Comparison of ENCODE assay signal across 1 cellular context in the genomic region with DNA sequence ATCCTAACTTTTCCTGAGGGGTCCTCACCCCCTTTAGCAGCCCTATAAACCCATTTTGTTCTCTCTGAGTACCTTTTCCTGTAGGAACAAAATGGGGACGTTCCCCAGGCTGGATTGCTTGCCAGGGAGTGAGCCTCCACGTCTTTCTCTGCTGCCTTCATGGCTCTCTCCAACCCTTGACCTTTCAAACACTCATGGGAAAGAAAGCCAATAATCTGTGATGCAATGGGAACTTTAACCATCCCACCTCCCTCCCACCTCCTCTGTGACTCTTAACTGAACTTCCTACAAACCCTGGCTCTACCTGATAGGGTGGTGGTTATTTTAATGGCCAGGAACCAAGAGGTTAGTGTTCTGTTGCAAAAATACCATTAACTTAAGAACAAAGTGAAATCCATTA.
TF ChIP-seq lines count a peak whose summit lies in the region.

No MANE protein-coding gene starts in this region.

TF ChIP-seq in HepG2, 621 proteins besides CTCF, POLR2A, EP300 and RAD21 (continued from another document and continues in another):
- TF ChIP-seq FOSL1 (CRISPR knock-in tag; IDR thresholded peaks at IDR 0.05; ENCODE audit: borderline replicate concordance) (no peak), ZNF484 (CRISPR knock-in tag; IDR thresholded peaks at IDR 0.05; ENCODE audit: borderline replicate concordance, low read depth) (no peak), KDM6A (CRISPR knock-in tag; IDR thresholded peaks at IDR 0.05; ENCODE audit: low read depth) (0 out of 2 replicates have a peak, but pooled peaks have one; percentile 32), TRIM24 (CRISPR knock-in tag; IDR thresholded peaks at IDR 0.05) (no peak), CBX1 (IDR thresholded peaks at IDR 0.05; ENCODE audit: low read depth) (no peak), ZSCAN9 (CRISPR knock-in tag; IDR thresholded peaks at IDR 0.05; ENCODE audit: borderline replicate concordance) (no peak), GTF3A (CRISPR knock-in tag; conservative IDR thresholded peaks at IDR 0.05) (no peak), ZFP36 (IDR thresholded peaks at IDR 0.05; ENCODE audit: borderline replicate concordance, low read depth, low read length, partially characterized antibody) (no peak), ZNF572 (CRISPR knock-in tag; IDR thresholded peaks at IDR 0.05) (no peak), TBX2 (CRISPR knock-in tag; IDR thresholded peaks at IDR 0.05; ENCODE audit: borderline replicate concordance) (peak; percentile 53), ZNF768 (CRISPR knock-in tag; IDR thresholded peaks at IDR 0.05) (no peak), FLYWCH1 (CRISPR knock-in tag; IDR thresholded peaks at IDR 0.05) (no peak), ZNF777 (CRISPR knock-in tag; IDR thresholded peaks at IDR 0.05) (no peak), ZC3H4 (CRISPR knock-in tag; IDR thresholded peaks at IDR 0.05; ENCODE audit: borderline replicate concordance) (no peak), KDM4B (CRISPR knock-in tag; IDR thresholded peaks at IDR 0.05) (no peak), GLI4 (CRISPR knock-in tag; IDR thresholded peaks at IDR 0.05; ENCODE audit: borderline replicate concordance) (no peak), ZFY (CRISPR knock-in tag; IDR thresholded peaks at IDR 0.05) (no peak), MTA1 (CRISPR knock-in tag; IDR thresholded peaks at IDR 0.05; ENCODE audit: borderline replicate concordance) (no peak), STAT5B (CRISPR knock-in tag; IDR thresholded peaks at IDR 0.05) (no peak), KMT2B (CRISPR knock-in tag; IDR thresholded peaks at IDR 0.05) (no peak), SETDB1 (CRISPR knock-in tag; IDR thresholded peaks at IDR 0.05; ENCODE audit: borderline replicate concordance) (no peak), TAF15 (IDR thresholded peaks at IDR 0.05; ENCODE audit: low read depth, low read length, poor library complexity, severe bottlenecking) (no peak), PRPF4 (IDR thresholded peaks at IDR 0.05; ENCODE audit: low read depth, low read length, poor library complexity, severe bottlenecking) (no peak), TBX3 (IDR thresholded peaks at IDR 0.05; ENCODE audit: borderline replicate concordance) (no peak), ZBTB8A (CRISPR knock-in tag; IDR thresholded peaks at IDR 0.05; ENCODE audit: borderline replicate concordance, low read depth) (no peak), ZFYVE20 (CRISPR knock-in tag; IDR thresholded peaks at IDR 0.05; ENCODE audit: borderline replicate concordance, low read depth) (no peak), FOXP1 (IDR thresholded peaks at IDR 0.05) (no peak), FOXP1 (CRISPR knock-in tag; IDR thresholded peaks at IDR 0.05) (no peak), SP2 (CRISPR knock-in tag; IDR thresholded peaks at IDR 0.05) (no peak), SYNCRIP (IDR thresholded peaks at IDR 0.05; ENCODE audit: insufficient read depth, low read depth, low read length) (no peak), ZNF138 (CRISPR knock-in tag; IDR thresholded peaks at IDR 0.05; ENCODE audit: low read depth) (no peak), HNRNPK (IDR thresholded peaks at IDR 0.05; ENCODE audit: low read depth, low read length, poor library complexity, severe bottlenecking) (no peak), TGIF2 (CRISPR knock-in tag; IDR thresholded peaks at IDR 0.05) (no peak), SALL1 (CRISPR knock-in tag; IDR thresholded peaks at IDR 0.05) (peak; percentile 64), CEBPB (IDR thresholded peaks at IDR 0.05; ENCODE audit: borderline replicate concordance, low read depth, low read length) (peak; percentile 92), ATAD3A (CRISPR knock-in tag; IDR thresholded peaks at IDR 0.05) (no peak), FOXM1 (CRISPR knock-in tag; IDR thresholded peaks at IDR 0.05) (no peak), ZFX (CRISPR knock-in tag; IDR thresholded peaks at IDR 0.05; ENCODE audit: low read depth) (0 out of 2 replicates have a peak, but pooled peaks have one; percentile 24), PAWR (CRISPR knock-in tag; IDR thresholded peaks at IDR 0.05; ENCODE audit: borderline replicate concordance) (no peak), ZC3H13 (CRISPR knock-in tag; IDR thresholded peaks at IDR 0.05) (no peak), KDM2A (CRISPR knock-in tag; IDR thresholded peaks at IDR 0.05; ENCODE audit: borderline replicate concordance, low read depth) (no peak), GABPA (IDR thresholded peaks at IDR 0.05; ENCODE audit: low read depth, low read length) (no peak), GABPA (CRISPR knock-in tag; IDR thresholded peaks at IDR 0.05; ENCODE audit: low read depth) (no peak), MEF2D (CRISPR knock-in tag; IDR thresholded peaks at IDR 0.05) (no peak), SNAI1 (CRISPR knock-in tag; IDR thresholded peaks at IDR 0.05; ENCODE audit: borderline replicate concordance) (no peak), RCOR2 (CRISPR knock-in tag; IDR thresholded peaks at IDR 0.05) (peak; percentile 52; the same call in 1 of the 2 replicates)
- TF ChIP-seq, protein P1, sequence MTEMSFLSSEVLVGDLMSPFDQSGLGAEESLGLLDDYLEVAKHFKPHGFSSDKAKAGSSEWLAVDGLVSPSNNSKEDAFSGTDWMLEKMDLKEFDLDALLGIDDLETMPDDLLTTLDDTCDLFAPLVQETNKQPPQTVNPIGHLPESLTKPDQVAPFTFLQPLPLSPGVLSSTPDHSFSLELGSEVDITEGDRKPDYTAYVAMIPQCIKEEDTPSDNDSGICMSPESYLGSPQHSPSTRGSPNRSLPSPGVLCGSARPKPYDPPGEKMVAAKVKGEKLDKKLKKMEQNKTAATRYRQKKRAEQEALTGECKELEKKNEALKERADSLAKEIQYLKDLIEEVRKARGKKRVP (CRISPR knock-in tag; IDR thresholded peaks at IDR 0.05), result peak in 1 of 2 experiments; percentile 79; a peak in 1 of 4 replicates
- TF ChIP-seq, protein P2, sequence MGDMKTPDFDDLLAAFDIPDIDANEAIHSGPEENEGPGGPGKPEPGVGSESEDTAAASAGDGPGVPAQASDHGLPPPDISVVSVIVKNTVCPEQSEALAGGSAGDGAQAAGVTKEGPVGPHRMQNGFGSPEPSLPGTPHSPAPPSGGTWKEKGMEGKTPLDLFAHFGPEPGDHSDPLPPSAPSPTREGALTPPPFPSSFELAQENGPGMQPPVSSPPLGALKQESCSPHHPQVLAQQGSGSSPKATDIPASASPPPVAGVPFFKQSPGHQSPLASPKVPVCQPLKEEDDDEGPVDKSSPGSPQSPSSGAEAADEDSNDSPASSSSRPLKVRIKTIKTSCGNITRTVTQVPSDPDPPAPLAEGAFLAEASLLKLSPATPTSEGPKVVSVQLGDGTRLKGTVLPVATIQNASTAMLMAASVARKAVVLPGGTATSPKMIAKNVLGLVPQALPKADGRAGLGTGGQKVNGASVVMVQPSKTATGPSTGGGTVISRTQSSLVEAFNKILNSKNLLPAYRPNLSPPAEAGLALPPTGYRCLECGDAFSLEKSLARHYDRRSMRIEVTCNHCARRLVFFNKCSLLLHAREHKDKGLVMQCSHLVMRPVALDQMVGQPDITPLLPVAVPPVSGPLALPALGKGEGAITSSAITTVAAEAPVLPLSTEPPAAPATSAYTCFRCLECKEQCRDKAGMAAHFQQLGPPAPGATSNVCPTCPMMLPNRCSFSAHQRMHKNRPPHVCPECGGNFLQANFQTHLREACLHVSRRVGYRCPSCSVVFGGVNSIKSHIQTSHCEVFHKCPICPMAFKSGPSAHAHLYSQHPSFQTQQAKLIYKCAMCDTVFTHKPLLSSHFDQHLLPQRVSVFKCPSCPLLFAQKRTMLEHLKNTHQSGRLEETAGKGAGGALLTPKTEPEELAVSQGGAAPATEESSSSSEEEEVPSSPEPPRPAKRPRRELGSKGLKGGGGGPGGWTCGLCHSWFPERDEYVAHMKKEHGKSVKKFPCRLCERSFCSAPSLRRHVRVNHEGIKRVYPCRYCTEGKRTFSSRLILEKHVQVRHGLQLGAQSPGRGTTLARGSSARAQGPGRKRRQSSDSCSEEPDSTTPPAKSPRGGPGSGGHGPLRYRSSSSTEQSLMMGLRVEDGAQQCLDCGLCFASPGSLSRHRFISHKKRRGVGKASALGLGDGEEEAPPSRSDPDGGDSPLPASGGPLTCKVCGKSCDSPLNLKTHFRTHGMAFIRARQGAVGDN (CRISPR knock-in tag; IDR thresholded peaks at IDR 0.05), result no peak
- TF ChIP-seq, protein P3, sequence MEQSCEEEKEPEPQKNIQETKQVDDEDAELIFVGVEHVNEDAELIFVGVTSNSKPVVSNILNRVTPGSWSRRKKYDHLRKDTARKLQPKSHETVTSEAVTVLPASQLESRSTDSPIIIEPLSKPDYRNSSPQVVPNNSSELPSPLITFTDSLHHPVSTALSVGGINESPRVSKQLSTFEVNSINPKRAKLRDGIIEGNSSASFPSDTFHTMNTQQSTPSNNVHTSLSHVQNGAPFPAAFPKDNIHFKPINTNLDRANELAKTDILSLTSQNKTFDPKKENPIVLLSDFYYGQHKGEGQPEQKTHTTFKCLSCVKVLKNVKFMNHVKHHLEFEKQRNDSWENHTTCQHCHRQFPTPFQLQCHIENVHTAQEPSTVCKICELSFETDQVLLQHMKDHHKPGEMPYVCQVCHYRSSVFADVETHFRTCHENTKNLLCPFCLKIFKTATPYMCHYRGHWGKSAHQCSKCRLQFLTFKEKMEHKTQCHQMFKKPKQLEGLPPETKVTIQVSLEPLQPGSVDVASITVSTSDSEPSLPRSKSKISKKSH (CRISPR knock-in tag; IDR thresholded peaks at IDR 0.05; ENCODE audit: borderline replicate concordance), result no peak
- TF ChIP-seq, protein P4, sequence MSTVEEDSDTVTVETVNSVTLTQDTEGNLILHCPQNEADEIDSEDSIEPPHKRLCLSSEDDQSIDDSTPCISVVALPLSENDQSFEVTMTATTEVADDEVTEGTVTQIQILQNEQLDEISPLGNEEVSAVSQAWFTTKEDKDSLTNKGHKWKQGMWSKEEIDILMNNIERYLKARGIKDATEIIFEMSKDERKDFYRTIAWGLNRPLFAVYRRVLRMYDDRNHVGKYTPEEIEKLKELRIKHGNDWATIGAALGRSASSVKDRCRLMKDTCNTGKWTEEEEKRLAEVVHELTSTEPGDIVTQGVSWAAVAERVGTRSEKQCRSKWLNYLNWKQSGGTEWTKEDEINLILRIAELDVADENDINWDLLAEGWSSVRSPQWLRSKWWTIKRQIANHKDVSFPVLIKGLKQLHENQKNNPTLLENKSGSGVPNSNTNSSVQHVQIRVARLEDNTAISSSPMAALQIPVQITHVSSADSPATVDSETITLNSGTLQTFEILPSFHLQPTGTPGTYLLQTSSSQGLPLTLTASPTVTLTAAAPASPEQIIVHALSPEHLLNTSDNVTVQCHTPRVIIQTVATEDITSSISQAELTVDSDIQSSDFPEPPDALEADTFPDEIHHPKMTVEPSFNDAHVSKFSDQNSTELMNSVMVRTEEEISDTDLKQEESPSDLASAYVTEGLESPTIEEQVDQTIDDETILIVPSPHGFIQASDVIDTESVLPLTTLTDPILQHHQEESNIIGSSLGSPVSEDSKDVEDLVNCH (CRISPR knock-in tag; IDR thresholded peaks at IDR 0.05), result no peak
- TF ChIP-seq, protein P5, sequence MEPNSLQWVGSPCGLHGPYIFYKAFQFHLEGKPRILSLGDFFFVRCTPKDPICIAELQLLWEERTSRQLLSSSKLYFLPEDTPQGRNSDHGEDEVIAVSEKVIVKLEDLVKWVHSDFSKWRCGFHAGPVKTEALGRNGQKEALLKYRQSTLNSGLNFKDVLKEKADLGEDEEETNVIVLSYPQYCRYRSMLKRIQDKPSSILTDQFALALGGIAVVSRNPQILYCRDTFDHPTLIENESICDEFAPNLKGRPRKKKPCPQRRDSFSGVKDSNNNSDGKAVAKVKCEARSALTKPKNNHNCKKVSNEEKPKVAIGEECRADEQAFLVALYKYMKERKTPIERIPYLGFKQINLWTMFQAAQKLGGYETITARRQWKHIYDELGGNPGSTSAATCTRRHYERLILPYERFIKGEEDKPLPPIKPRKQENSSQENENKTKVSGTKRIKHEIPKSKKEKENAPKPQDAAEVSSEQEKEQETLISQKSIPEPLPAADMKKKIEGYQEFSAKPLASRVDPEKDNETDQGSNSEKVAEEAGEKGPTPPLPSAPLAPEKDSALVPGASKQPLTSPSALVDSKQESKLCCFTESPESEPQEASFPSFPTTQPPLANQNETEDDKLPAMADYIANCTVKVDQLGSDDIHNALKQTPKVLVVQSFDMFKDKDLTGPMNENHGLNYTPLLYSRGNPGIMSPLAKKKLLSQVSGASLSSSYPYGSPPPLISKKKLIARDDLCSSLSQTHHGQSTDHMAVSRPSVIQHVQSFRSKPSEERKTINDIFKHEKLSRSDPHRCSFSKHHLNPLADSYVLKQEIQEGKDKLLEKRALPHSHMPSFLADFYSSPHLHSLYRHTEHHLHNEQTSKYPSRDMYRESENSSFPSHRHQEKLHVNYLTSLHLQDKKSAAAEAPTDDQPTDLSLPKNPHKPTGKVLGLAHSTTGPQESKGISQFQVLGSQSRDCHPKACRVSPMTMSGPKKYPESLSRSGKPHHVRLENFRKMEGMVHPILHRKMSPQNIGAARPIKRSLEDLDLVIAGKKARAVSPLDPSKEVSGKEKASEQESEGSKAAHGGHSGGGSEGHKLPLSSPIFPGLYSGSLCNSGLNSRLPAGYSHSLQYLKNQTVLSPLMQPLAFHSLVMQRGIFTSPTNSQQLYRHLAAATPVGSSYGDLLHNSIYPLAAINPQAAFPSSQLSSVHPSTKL (CRISPR knock-in tag; IDR thresholded peaks at IDR 0.05), result peak; percentile 58
- TF ChIP-seq, protein P6, sequence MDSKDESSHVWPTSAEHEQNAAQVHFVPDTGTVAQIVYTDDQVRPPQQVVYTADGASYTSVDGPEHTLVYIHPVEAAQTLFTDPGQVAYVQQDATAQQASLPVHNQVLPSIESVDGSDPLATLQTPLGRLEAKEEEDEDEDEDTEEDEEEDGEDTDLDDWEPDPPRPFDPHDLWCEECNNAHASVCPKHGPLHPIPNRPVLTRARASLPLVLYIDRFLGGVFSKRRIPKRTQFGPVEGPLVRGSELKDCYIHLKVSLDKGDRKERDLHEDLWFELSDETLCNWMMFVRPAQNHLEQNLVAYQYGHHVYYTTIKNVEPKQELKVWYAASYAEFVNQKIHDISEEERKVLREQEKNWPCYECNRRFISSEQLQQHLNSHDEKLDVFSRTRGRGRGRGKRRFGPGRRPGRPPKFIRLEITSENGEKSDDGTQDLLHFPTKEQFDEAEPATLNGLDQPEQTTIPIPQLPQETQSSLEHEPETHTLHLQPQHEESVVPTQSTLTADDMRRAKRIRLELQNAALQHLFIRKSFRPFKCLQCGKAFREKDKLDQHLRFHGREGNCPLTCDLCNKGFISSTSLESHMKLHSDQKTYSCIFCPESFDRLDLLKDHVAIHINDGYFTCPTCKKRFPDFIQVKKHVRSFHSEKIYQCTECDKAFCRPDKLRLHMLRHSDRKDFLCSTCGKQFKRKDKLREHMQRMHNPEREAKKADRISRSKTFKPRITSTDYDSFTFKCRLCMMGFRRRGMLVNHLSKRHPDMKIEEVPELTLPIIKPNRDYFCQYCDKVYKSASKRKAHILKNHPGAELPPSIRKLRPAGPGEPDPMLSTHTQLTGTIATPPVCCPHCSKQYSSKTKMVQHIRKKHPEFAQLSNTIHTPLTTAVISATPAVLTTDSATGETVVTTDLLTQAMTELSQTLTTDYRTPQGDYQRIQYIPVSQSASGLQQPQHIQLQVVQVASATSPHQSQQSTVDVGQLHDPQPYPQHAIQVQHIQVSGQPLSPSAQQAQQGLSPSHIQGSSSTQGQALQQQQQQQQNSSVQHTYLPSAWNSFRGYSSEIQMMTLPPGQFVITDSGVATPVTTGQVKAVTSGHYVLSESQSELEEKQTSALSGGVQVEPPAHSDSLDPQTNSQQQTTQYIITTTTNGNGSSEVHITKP (CRISPR knock-in tag; IDR thresholded peaks at IDR 0.05; ENCODE audit: low read depth), result no peak
- TF ChIP-seq, protein P7, sequence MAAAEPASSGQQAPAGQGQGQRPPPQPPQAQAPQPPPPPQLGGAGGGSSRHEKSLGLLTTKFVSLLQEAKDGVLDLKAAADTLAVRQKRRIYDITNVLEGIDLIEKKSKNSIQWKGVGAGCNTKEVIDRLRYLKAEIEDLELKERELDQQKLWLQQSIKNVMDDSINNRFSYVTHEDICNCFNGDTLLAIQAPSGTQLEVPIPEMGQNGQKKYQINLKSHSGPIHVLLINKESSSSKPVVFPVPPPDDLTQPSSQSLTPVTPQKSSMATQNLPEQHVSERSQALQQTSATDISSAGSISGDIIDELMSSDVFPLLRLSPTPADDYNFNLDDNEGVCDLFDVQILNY (CRISPR knock-in tag; conservative IDR thresholded peaks at IDR 0.05), result no peak
